Comparison of ENCODE assay signal across 10 cellular contexts in the genomic region with DNA sequence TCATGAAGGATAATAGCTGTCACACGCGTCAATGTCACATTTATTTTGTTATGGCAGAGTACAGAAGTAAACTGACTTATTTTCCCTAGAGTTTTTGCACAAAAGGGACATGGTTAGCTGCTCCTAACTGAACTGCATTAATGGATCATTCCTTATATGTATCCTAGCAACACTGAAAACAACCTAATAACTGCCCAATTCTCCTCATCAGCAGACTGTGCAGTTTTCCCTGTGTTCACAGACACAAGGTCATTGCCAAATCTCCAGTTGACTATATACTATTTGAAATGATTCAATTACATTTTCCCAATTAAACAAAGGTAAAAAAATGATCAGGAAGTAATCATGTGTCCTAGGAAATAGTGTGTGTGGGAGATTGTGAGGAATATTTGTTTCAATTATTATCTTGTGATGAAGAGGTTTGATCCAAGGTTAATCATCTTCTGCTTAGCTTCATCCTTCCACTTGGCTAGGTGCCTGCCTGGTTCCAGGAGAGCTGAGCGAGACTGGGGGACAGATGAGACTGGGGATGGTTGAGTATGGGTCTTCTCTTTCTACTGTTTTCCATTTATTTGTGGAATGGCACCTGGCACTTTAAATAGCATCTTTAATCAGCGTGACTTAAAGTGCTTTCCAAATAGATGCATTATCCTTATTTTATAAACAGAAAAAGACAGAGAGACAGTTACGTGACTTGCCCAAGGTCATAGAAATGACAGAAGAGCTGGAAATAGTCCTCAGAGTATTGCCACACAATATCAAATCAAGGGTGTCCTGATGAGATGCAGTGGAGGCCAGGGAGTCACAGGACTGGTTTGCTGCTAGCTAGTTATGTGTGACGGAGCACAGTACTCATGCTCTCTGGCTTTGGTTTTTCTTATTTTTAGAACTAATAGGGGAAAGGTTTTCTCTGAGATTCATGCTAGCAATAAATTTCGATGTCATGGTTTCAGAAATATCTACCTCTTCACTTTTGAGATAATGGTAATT.
"Had no signal": no experiment of that assay in that cellular context is flagged by ENCODE, and none has a peak within 500 bp of the region (broad histone marks: within the 10 kb centered on the region; RNA-seq: fewer than 3 reads in every experiment).

No MANE protein-coding gene starts in this region.

- H3K27me3 Mint-ChIP-seq: activated naive CD8-positive, alpha-beta T cell had no signal

- H3K36me3 Mint-ChIP-seq: activated CD4-positive, alpha-beta memory T cell treated with anti-CD3 and anti-CD28 coated beads for 36 hours; activated naive CD8-positive, alpha-beta T cell had no signal

- DNase-seq: activated CD4-positive, alpha-beta memory T cell treated with anti-CD3 and anti-CD28 coated beads for 36 hours; activated CD4-positive, alpha-beta T cell treated with anti-CD3 and anti-CD28 coated beads for 1 hour; activated gamma-delta T cell; activated T-cell treated with anti-CD3 and anti-CD28 coated beads, Interleukin-2, amount 50 U/mL, for 48 hours; anterior cingulate cortex; foreskin keratinocyte; nephron progenitor cell; small intestine; T1000 had no signal

- H3K4me3 Mint-ChIP-seq: activated CD4-positive, alpha-beta memory T cell treated with anti-CD3 and anti-CD28 coated beads for 36 hours; activated naive CD8-positive, alpha-beta T cell; nephron progenitor cell had no signal

- H3K9me3 Mint-ChIP-seq: nephron progenitor cell had no signal

- ATAC-seq: foreskin keratinocyte had no signal

- H3K27ac Mint-ChIP-seq: activated CD4-positive, alpha-beta memory T cell treated with anti-CD3 and anti-CD28 coated beads for 36 hours; activated naive CD8-positive, alpha-beta T cell; nephron progenitor cell had no signal
